Comparison of ENCODE assay signal across 9 cellular contexts in the genomic region with DNA sequence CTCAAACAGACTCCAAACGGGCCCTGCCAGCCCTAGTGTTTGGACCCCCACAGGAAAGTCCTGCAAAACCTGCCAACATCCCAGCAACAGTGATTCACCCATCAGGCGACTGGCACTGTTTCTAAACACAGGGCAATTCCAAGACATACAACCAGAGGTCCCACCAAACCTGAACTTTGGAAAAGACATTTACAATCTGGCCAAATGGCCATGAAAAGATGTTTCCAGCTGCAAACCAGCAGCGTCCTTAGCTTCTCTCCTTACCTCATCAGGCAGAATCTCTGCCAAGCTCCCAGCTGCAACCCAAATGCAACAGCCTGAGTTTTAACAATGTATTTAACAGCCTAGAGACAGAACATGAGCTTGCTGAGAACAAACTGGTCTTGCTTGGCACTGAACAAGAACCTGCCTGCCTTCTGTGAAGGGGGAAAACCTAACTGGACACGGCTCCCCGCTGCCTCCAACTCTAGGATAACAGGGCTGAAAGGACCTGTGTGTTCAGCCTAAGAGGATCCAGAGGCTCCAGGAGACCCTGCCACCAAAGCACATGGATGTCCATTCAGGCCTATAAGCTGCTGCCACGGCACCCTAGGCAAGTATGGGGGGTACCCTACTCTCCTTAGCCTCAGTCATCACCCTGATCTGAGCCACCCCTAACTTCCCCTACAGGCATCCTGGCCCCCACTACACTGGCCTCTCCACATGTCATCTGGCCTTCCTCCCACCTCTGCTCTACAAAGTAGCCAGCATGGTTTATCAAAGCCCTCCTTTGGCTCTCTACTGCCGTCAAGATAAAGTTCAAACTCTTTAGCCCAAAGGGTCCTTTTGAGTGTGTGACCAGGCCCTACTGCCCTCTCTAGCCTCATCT. TPM values are rescaled to one million over a fixed set of nuclear protein-coding genes. Genes with fewer than 3 reads are reported as not detected.
DNase-seq lines count a peak whose midpoint lies in the region; ATAC-seq and TF ChIP-seq lines count a peak whose summit lies in the region.
"Had no signal": no experiment of that assay in that cellular context is flagged by ENCODE, and none has a peak within 500 bp of the region (broad histone marks: within the 10 kb centered on the region; RNA-seq: fewer than 3 reads in every experiment).

No MANE protein-coding gene starts in this region.

- ATAC-seq in psoas muscle: no peak

- no peak overlapping the region for H3K27ac Mint-ChIP-seq in CD8-positive, alpha-beta memory T cell

- 74 to 84% (median 79%) methylated on average over 7 of the region's 7 CpGs for whole genome bisulfite sequencing in psoas muscle, 3 donors

- POLR2A ChIA-PET in GM10248 (lab: Yijun Ruan, JAX): no interaction called here
- POLR2A ChIA-PET in CD8-positive, alpha-beta memory T cell (lab: Charles Lee): no interaction called here

- H3K36me3 ChIP-seq in MG63 (no peaks in the 10 kb centered on the region), psoas muscle (ENCODE audit: insufficient read depth in 1 of 2, low read depth in 1 of 2) (peaks cover 0 to 3% of the 10 kb centered on the region in 2 donors)
- no peaks in the 10 kb centered on the region for H3K36me3 ChIP-seq in CD8-positive, alpha-beta memory T cell (ENCODE audit: insufficient read depth, low read length)

- H3K27me3 ChIP-seq in MG63 (no peaks in the 10 kb centered on the region), psoas muscle (ENCODE audit: insufficient read depth in 3 of 3, low read length in 2 of 3) (no peaks in the 10 kb centered on the region)
- H3K27me3 ChIP-seq in CD8-positive, alpha-beta memory T cell (ENCODE audit: insufficient read depth, low read length, poor library complexity, severe bottlenecking): no peaks in the 10 kb centered on the region

- peaks cover 60% of the 10 kb centered on the region for H3K4me1 ChIP-seq in psoas muscle
- H3K4me1 ChIP-seq in CD8-positive, alpha-beta memory T cell (ENCODE audit: insufficient read depth, low read length): peaks cover 13% of the 10 kb centered on the region

- H3K27ac ChIP-seq in psoas muscle: no peak overlapping the region
- no peak overlapping the region for H3K27ac ChIP-seq in CD8-positive, alpha-beta memory T cell (ENCODE audit: low read depth, low read length)

- H3K9me3 ChIP-seq in MG63 (no peaks in the 10 kb centered on the region), psoas muscle (no peaks in the 10 kb centered on the region)
- H3K9me3 ChIP-seq in CD8-positive, alpha-beta memory T cell (ENCODE audit: low read length): no peaks in the 10 kb centered on the region

- H3K4me3 ChIP-seq in MG63: no peak overlapping the region
- H3K4me3 ChIP-seq in fibroblast of the aortic adventitia (ENCODE audit: low read depth, low read length): peak overlapping the region; percentile 13
- H3K4me3 ChIP-seq in psoas muscle: no peak overlapping the region
- no peak overlapping the region for H3K4me3 ChIP-seq in CD8-positive, alpha-beta memory T cell (ENCODE audit: low read length)

- intact Hi-C loops in psoas muscle (cut with DNase I): no loop called here

- CTCF ChIA-PET in GM10248 (lab: Yijun Ruan, JAX): no interaction called here
- CTCF ChIA-PET in CD8-positive, alpha-beta memory T cell (lab: Charles Lee): no interaction called here

- DNase-seq in GM03348 (ENCODE audit: low spot score): peak; percentile 76
- peak; percentile 95 for DNase-seq in MG63
- peak; percentile 99 for DNase-seq in fibroblast of the aortic adventitia (ENCODE audit: low read depth)
- DNase-seq in psoas muscle: peak; percentile 44 to 67
- DNase-seq in NCI-H2107 treated with DMSO at 0.1 percent for 48 hours (lab: John Stamatoyannopoulos, UW; ENCODE audit: unreplicated experiment): no peak
- no peak for DNase-seq in GM10248 (ENCODE audit: extremely low spot score)
- DNase-seq in CD8-positive, alpha-beta memory T cell: no peak
- no peak for DNase-seq in RPMI8226

- H3K9me3 Mint-ChIP-seq in CD8-positive, alpha-beta memory T cell: no peaks in the 10 kb centered on the region

- H3K27me3 Mint-ChIP-seq in CD8-positive, alpha-beta memory T cell: peaks cover 12 to 14% of the 10 kb centered on the region in 2 donors

- H3K4me3 Mint-ChIP-seq in CD8-positive, alpha-beta memory T cell: no peak overlapping the region

- peaks cover 0 to 8% (median 6%) of the 10 kb centered on the region in 3 donors for H3K4me1 Mint-ChIP-seq in CD8-positive, alpha-beta memory T cell

- TF ChIP-seq CTCF in fibroblast of the aortic adventitia (IDR thresholded peaks at IDR 0.05; ENCODE audit: insufficient read depth, low read length): peak; percentile 52
- TF ChIP-seq CTCF in psoas muscle (IDR thresholded peaks at IDR 0.05): no peak
- TF ChIP-seq CTCF in GM10248 (IDR thresholded peaks at IDR 0.05; ENCODE audit: control extremely low read depth, extremely low read depth, low read depth, missing control alignments): no peak

- no peaks in the 10 kb centered on the region for H3K36me3 Mint-ChIP-seq in CD8-positive, alpha-beta memory T cell

RNA-seq across cellular contexts. Expression of a gene that starts 5.6 kb away (rescaled TPM):
- total RNA-seq in MG63 (2014; rRNA removed; shearing (Covaris generic); ENCODE audit: low replicate concordance): 71.0 and 96.8 TPM in 2 replicates
- total RNA-seq in fibroblast of the aortic adventitia (ENCODE audit: low replicate concordance) (104 and 293 TPM in 2 replicates), psoas muscle (10 to 100 TPM; 12.5 to 21.6 (median 16.6) TPM)
- polyA plus RNA-seq in psoas muscle: 10 to 100 TPM; 10.2 to 13.7 (median 13.0) TPM
- 1 to 10 TPM; 7.2 to 7.9 TPM for total RNA-seq in CD8-positive, alpha-beta memory T cell
- polyA plus RNA-seq in CD8-positive, alpha-beta memory T cell: not detected

RNA-seq across cellular contexts. Expression of a gene that starts 35.5 kb away (rescaled TPM):
- 71.1 and 130 TPM in 2 replicates for total RNA-seq in MG63 (2014; rRNA removed; shearing (Covaris generic); ENCODE audit: low replicate concordance)
- 37.3 and 41.8 TPM in 2 replicates for total RNA-seq in fibroblast of the aortic adventitia (ENCODE audit: low replicate concordance)
- total RNA-seq in psoas muscle: 1 to 10 TPM; 3.2 to 6.6 (median 5.6) TPM
- 1 to 10 TPM; 1.8 to 6.4 (median 3.0) TPM for polyA plus RNA-seq in psoas muscle
- total RNA-seq in CD8-positive, alpha-beta memory T cell: 1 to 10 TPM in 1 of 2 experiments, under 1 TPM in 1; 0.39 to 1.4 TPM
- not detected for polyA plus RNA-seq in CD8-positive, alpha-beta memory T cell
- total RNA-seq: NCI-H460 had no signal

Comparison
In these comparisons a context has a peak if more than half of its experiments do, and no peak if none do; other contexts are left out.
1. DNase-seq: peak in GM03348 (single experiment), MG63 (single experiment), fibroblast of the aortic adventitia (single experiment) and psoas muscle (2 of 2); none in NCI-H2107 treated with DMSO at 0.1 percent for 48 hours (single experiment), GM10248 (single experiment), CD8-positive, alpha-beta memory T cell (0 of 5) and RPMI8226 (single experiment).